ENCODE assay signal across 8 cellular contexts in genomic region chr2:131092409-131093065, GRCh38. TPM values are rescaled to one million over a fixed set of nuclear protein-coding genes. Genes with fewer than 3 reads are reported as not detected.
DNase-seq lines count a peak whose midpoint lies in the region; FAIRE-seq and TF ChIP-seq lines count a peak whose summit lies in the region.

No MANE protein-coding gene starts in this region.

- H3K27me3 Mint-ChIP-seq in astrocyte (ENCODE audit: low read depth, unreplicated experiment): no peaks in the 10 kb centered on the region

- 1 to 2% methylated on average over 25 to 36 of the region's 36 CpGs for WGBS in lower leg skin, 2 donors
- 0 to 1% methylated on average over 9 to 22 of the region's 36 CpGs for WGBS in transverse colon (ENCODE audit: low coverage in 1 of 2), 2 donors

- peaks cover 3% of the 10 kb centered on the region for H3K36me3 Mint-ChIP-seq in astrocyte (ENCODE audit: low read depth, unreplicated experiment)

- peaks cover 4% of the 10 kb centered on the region for H3K4me1 Mint-ChIP-seq in astrocyte (ENCODE audit: low read depth, unreplicated experiment)

- peak overlapping the region; percentile 85 for H2AFZ ChIP-seq in astrocyte (ENCODE audit: low read depth, low read length)

- H4K20me1 ChIP-seq in astrocyte (ENCODE audit: insufficient read depth, low read length): peaks cover 42% of the 10 kb centered on the region

- intact Hi-C loops in lower leg skin (cut with DNase I; ENCODE audit: low total_unique reads) (no loop called here), transverse colon (cut with DNase I; ENCODE audit: low total_unique reads) (no loop called here)

- H3K36me3 ChIP-seq in astrocyte (ENCODE audit: insufficient read depth, low read length) (peaks cover 3% of the 10 kb centered on the region), transverse colon (peaks cover 0 to 14% (median 2%) of the 10 kb centered on the region in 4 donors)

- peak overlapping the region; percentile 90 for H3K4me3 Mint-ChIP-seq in astrocyte (ENCODE audit: unreplicated experiment)

- H3K4me1 ChIP-seq in astrocyte (ENCODE audit: insufficient read depth, low read length) (peaks cover 7% of the 10 kb centered on the region), transverse colon (peaks cover 11 to 23% (median 18%) of the 10 kb centered on the region in 4 donors)

- peaks cover 57% of the 10 kb centered on the region for H3K79me2 ChIP-seq in astrocyte (ENCODE audit: insufficient read depth, low read length)

- FAIRE-seq in astrocyte (lab: Jason Lieb, UNC): no peak

- TF ChIP-seq CTCF in AG10803 (conservative IDR thresholded peaks at IDR 0.05; ENCODE audit: low read length): no peak
- TF ChIP-seq CTCF in astrocyte (IDR thresholded peaks at IDR 0.05; ENCODE audit: insufficient read depth, low read depth, low read length): no peak
- TF ChIP-seq CTCF in lower leg skin (IDR thresholded peaks at IDR 0.05): no peak
- no peak for TF ChIP-seq CTCF in transverse colon (IDR thresholded peaks at IDR 0.05)
- TF ChIP-seq CTCF in GM13976 (IDR thresholded peaks at IDR 0.05; ENCODE audit: borderline replicate concordance, control extremely low read depth, extremely low read depth, insufficient read depth, missing control alignments): no peak

- DNase-seq in AG10803 (ENCODE audit: low read depth) (no peak), KBM-7 (peak; percentile 20), astrocyte (ENCODE audit: low read depth) (no peak), lower leg skin (ENCODE audit: low spot score in 2 of 2) (no peak), transverse colon (no peak), NCI-H2196 (lab: John Stamatoyannopoulos, UW; ENCODE audit: unreplicated experiment) (no peak), NCI-H2081 (lab: John Stamatoyannopoulos, UW) (no peak), GM13976 (ENCODE audit: low spot score) (no peak)

- H3K9ac ChIP-seq in astrocyte (ENCODE audit: low read length): peak overlapping the region; percentile 94

- H3K9me3 ChIP-seq in astrocyte (ENCODE audit: insufficient read depth, low read depth, low read length): no peaks in the 10 kb centered on the region
- H3K9me3 ChIP-seq in transverse colon: no peaks in the 10 kb centered on the region

- TF ChIP-seq POLR2A in lower leg skin (IDR thresholded peaks at IDR 0.05): no peak
- no peak for TF ChIP-seq POLR2A in transverse colon (IDR thresholded peaks at IDR 0.05)

- no peak for TF ChIP-seq EP300 in transverse colon (IDR thresholded peaks at IDR 0.05; ENCODE audit: low read depth)

- H3K27me3 ChIP-seq in astrocyte (ENCODE audit: insufficient read depth, low read length): no peaks in the 10 kb centered on the region
- H3K27me3 ChIP-seq in transverse colon: no peaks in the 10 kb centered on the region

- no peaks in the 10 kb centered on the region for H3K9me3 Mint-ChIP-seq in astrocyte (ENCODE audit: unreplicated experiment)

- H3K4me3 ChIP-seq in AG10803 (ENCODE audit: low read length) (peak overlapping the region; percentile 68), astrocyte (ENCODE audit: insufficient read depth, low read depth, low read length) (peak overlapping the region; percentile 95), lower leg skin (ENCODE audit: low read depth, poor library complexity, severe bottlenecking) (peak overlapping the region; percentile 83), transverse colon (peak overlapping the region; percentile 71 to 93 (median 86))

- in situ Hi-C loops in KBM-7 (cut with MboI; ENCODE audit: low pct_unique_long_range_greater_than_20kb, low sequenced_read_pairs) (no loop called here), transverse colon (cut with MboI; ENCODE audit: low pct_ligation_motif_present in 1 of 4, low pct_unique_long_range_greater_than_20kb in 1 of 4, low sequenced_read_pairs in 3 of 4) (loop anchor here in 1 of 4 donors (25.0 kb wide), 1 partner anchor 755 kb away; the partner anchor contains the start of gene IMP4), GM13976 (cut with MboI; ENCODE audit: low sequenced_read_pairs, unreplicated experiment) (no loop called here)

- peak overlapping the region; percentile 91 for H3K4me2 ChIP-seq in astrocyte (ENCODE audit: low read length)

- H3K27ac Mint-ChIP-seq in astrocyte (ENCODE audit: unreplicated experiment): peak overlapping the region; percentile 28

- H3K27ac ChIP-seq in astrocyte (ENCODE audit: low read depth, low read length) (peak overlapping the region; percentile 95), transverse colon (peak overlapping the region; percentile 96 to 98 (median 97))

RNA-seq across cellular contexts. Expression of gene FAM168B, which starts 0.7 kb away (rescaled TPM):
- total RNA-seq in astrocyte (111 and 117 TPM in 2 replicates), lower leg skin (100 to 1,000 TPM in 1 of 4 donors, 10 to 100 TPM in 3; 56.4 to 108 (median 86.9) TPM), transverse colon (100 to 1,000 TPM in 3 of 4 donors, 10 to 100 TPM in 1; 31.6 to 124 (median 110) TPM)

RNA-seq across cellular contexts. Expression of gene PLEKHB2, which starts 12.6 kb away (rescaled TPM):
- total RNA-seq in astrocyte: 92.2 and 100 TPM in 2 replicates
- 10 to 100 TPM; 39.8 to 58.3 (median 45.6) TPM for total RNA-seq in lower leg skin
- total RNA-seq in transverse colon: 100 to 1,000 TPM in 3 of 4 donors, 10 to 100 TPM in 1; 35.4 to 222 (median 131) TPM
